In the genomic region with DNA sequence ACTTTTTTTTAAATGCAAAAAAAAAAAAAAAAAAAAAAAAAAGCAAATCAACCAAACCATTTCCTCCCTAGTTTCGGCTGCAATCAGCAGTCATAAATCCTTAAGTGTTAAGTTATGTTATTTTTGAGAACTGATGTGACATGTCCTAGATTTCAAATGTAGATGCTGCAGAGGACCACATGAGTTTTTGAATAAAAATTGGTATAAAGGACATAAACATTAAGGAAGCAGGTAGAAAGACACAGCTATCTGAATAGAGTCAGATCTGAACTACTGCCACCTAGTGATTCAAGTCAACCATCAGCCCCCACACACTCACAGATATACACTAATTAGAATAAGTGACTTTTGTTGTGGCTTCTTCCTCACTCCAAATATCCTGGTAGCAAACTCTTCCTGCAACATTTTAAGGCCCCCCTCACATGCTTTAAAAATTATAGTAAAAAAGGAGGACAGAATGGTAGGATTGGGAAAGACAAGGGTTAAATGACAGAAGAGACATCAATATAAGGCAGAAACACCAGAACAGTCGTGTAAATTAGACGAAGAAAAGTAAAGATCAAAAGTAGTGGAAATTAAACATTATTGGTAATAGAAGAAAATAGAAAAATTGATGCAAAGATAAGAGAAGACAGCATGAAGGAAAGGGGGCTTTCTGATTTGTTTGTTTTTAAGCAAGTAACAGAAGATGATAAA, we compare ENCODE assay signal across 8 cellular contexts.
A peak's percentile ranks its signal among the peaks of the same experiment; 100 is the strongest.
DNase-seq lines count a peak whose midpoint lies in the region; ATAC-seq, FAIRE-seq and TF ChIP-seq lines count a peak whose summit lies in the region.

No MANE protein-coding gene starts in this region.

- no peak overlapping the region for H3K4me3 ChIP-seq in AG09309 (ENCODE audit: control insufficient read depth, low read depth, low read length)

- peak overlapping the region; percentile 15 for H3K4me3 Mint-ChIP-seq in activated naive CD8-positive, alpha-beta T cell treated with anti-CD3 and anti-CD28 coated beads for 36 hours

- peak overlapping the region; percentile 23 for H3K27ac Mint-ChIP-seq in activated naive CD8-positive, alpha-beta T cell treated with anti-CD3 and anti-CD28 coated beads for 36 hours

- DNase-seq in AG09309 (ENCODE audit: low read depth) (no peak), NCI-H1105 treated with DMSO at 0.1 percent for 48 hours (lab: John Stamatoyannopoulos, UW) (peak; percentile 48), GOT3 (lab: John Stamatoyannopoulos, UW) (no peak), OCI-M2 (lab: John Stamatoyannopoulos, UW; ENCODE audit: unreplicated experiment) (no peak)
- DNase-seq in activated naive CD8-positive, alpha-beta T cell treated with anti-CD3 and anti-CD28 coated beads for 36 hours = no peak

- peaks cover 3% of the 10 kb centered on the region for H3K27me3 Mint-ChIP-seq in activated naive CD8-positive, alpha-beta T cell treated with anti-CD3 and anti-CD28 coated beads for 36 hours

- peaks cover 12% of the 10 kb centered on the region for H3K4me1 Mint-ChIP-seq in activated naive CD8-positive, alpha-beta T cell treated with anti-CD3 and anti-CD28 coated beads for 36 hours

- H3K36me3 Mint-ChIP-seq in activated naive CD8-positive, alpha-beta T cell treated with anti-CD3 and anti-CD28 coated beads for 36 hours = no peaks in the 10 kb centered on the region

- peak; percentile 37 for TF ChIP-seq CTCF in AG09309 (IDR thresholded peaks at IDR 0.05; ENCODE audit: control insufficient read depth, insufficient read depth, low read depth, low read length, missing control alignments)
- peak; percentile 71 for TF ChIP-seq CTCF in GM12872 (IDR thresholded peaks at IDR 0.05; ENCODE audit: insufficient read depth, low read depth, low read length)

- no peaks in the 10 kb centered on the region for H3K9me3 Mint-ChIP-seq in activated naive CD8-positive, alpha-beta T cell treated with anti-CD3 and anti-CD28 coated beads for 36 hours

- ATAC-seq in HG02571 (IDR thresholded peaks at IDR 0.05; ENCODE audit: unreplicated experiment) = peak; percentile 88

- FAIRE-seq in islet of Langerhans (lab: Jason Lieb, UNC) = peak; percentile 94
